Comparison of ENCODE assay signal across 12 cellular contexts in genomic region chr17:59002126-59002525, GRCh38.
A peak's percentile ranks its signal among the peaks of the same experiment; 100 is the strongest.
DNase-seq lines count a peak whose midpoint lies in the region; ATAC-seq, FAIRE-seq and TF ChIP-seq lines count a peak whose summit lies in the region.
"Had no signal": no experiment of that assay in that cellular context is flagged by ENCODE, and none has a peak within 500 bp of the region (broad histone marks: within the 10 kb centered on the region; RNA-seq: fewer than 3 reads in every experiment).

No MANE protein-coding gene starts in this region.

- DNase-seq in GM18507 (ENCODE audit: extremely low spot score, insufficient read length, low read depth) (no peak), GM19238 (ENCODE audit: insufficient read length, low spot score) (no peak)
- DNase-seq in activated naive CD8-positive, alpha-beta T cell treated with anti-CD3 and anti-CD28 coated beads, Interleukin-2, amount 50 U/mL, for 24 hours, result no peak
- DNase-seq in activated naive CD4-positive, alpha-beta T cell treated with anti-CD3 and anti-CD28 coated beads, Interleukin-2, amount 50 U/mL, for 72 hours (ENCODE audit: low spot score in 2 of 2), result no peak
- DNase-seq: hippocampal formation, NCI-H1048, NCI-H345 had no signal

- no peak overlapping the region for H3K4me3 Mint-ChIP-seq in activated naive CD8-positive, alpha-beta T cell treated with anti-CD3 and anti-CD28 coated beads, Interleukin-2, amount 50 U/mL, for 24 hours

- peaks cover 29% of the 10 kb centered on the region for H3K4me1 Mint-ChIP-seq in activated naive CD8-positive, alpha-beta T cell treated with anti-CD3 and anti-CD28 coated beads, Interleukin-2, amount 50 U/mL, for 24 hours

- FAIRE-seq in GM18507 (lab: Jason Lieb, UNC), result peak; percentile 65

- TF ChIP-seq CTCF in neutrophil (IDR thresholded peaks at IDR 0.05), result no peak

- peak overlapping the region; percentile 29 to 66 (median 52); a peak in 16 of 22 replicates for H3K9ac ChIP-seq in BLaER1 treated with 17β-estradiol and CSF1 and Interleukin-3, amounts not matched to agents 10 nM and 100 nM

- H3K4me3 ChIP-seq in BLaER1 treated with 17β-estradiol and CSF1 and Interleukin-3, amounts not matched to agents 10 nM and 100 nM, result 0 out of 20 replicates have a peak overlapping the region, but pooled peaks of 2 of the 10 experiments have one; percentile 25 to 35
- no peak overlapping the region for H3K4me3 ChIP-seq in neutrophil (ENCODE audit: low read depth in 1 of 2, low read length in 1 of 2)
- H3K4me3 ChIP-seq: cardiac muscle cell, lung had no signal

- H3K27ac ChIP-seq in BLaER1 treated with 17β-estradiol and CSF1 and Interleukin-3, amounts not matched to agents 10 nM and 100 nM, result peak overlapping the region; percentile 59 to 76 (median 69); a peak in 21 of 22 replicates
- peak overlapping the region; percentile 91 for H3K27ac ChIP-seq in neutrophil
- H3K27ac ChIP-seq: cardiac muscle cell had no signal

- peak overlapping the region; percentile 63 to 89 (median 75) for H3K4me2 ChIP-seq in BLaER1 treated with 17β-estradiol and CSF1 and Interleukin-3, amounts not matched to agents 10 nM and 100 nM

- H4K20me1 ChIP-seq in BLaER1 treated with 17β-estradiol and CSF1 and Interleukin-3, amounts not matched to agents 10 nM and 100 nM, result no peaks in the 10 kb centered on the region

- peaks cover 5 to 21% (median 13%) of the 10 kb centered on the region in 11 experiments; a peak in 13 of 22 replicates for H3K36me3 ChIP-seq in BLaER1 treated with 17β-estradiol and CSF1 and Interleukin-3, amounts not matched to agents 10 nM and 100 nM
- no peaks in the 10 kb centered on the region for H3K36me3 ChIP-seq in neutrophil

- ATAC-seq in activated naive CD8-positive, alpha-beta T cell treated with anti-CD3 and anti-CD28 coated beads, Interleukin-2, amount 50 U/mL, for 24 hours, result no peak
- no peak for ATAC-seq in HG02938 (IDR thresholded peaks at IDR 0.05; ENCODE audit: unreplicated experiment)
- ATAC-seq in activated naive CD4-positive, alpha-beta T cell treated with anti-CD3 and anti-CD28 coated beads, Interleukin-2, amount 50 U/mL, for 72 hours, result no peak

- H3K4me1 ChIP-seq in BLaER1 treated with 17β-estradiol and CSF1 and Interleukin-3, amounts not matched to agents 10 nM and 100 nM, result peaks cover 60 to 74% (median 68%) of the 10 kb centered on the region in 10 experiments
- peaks cover 52 to 56% of the 10 kb centered on the region in 2 experiments for H3K4me1 ChIP-seq in neutrophil (ENCODE audit: control insufficient read depth in 1 of 2, insufficient read depth in 1 of 2, low read depth in 1 of 2, low read length in 1 of 2)

- no peaks in the 10 kb centered on the region for H3K27me3 ChIP-seq in BLaER1 treated with 17β-estradiol and CSF1 and Interleukin-3, amounts not matched to agents 10 nM and 100 nM
- H3K27me3 ChIP-seq in neutrophil, result no peaks in the 10 kb centered on the region
- H3K27me3 ChIP-seq: cardiac muscle cell had no signal

- H3K9me3 ChIP-seq in BLaER1 treated with 17β-estradiol and CSF1 and Interleukin-3, amounts not matched to agents 10 nM and 100 nM (replicated peaks in 1 of 11), result no peaks in the 10 kb centered on the region
- no peaks in the 10 kb centered on the region for H3K9me3 ChIP-seq in neutrophil

- H3K27me3 Mint-ChIP-seq in activated naive CD8-positive, alpha-beta T cell treated with anti-CD3 and anti-CD28 coated beads, Interleukin-2, amount 50 U/mL, for 24 hours, result no peaks in the 10 kb centered on the region

- no peaks in the 10 kb centered on the region for H3K9me3 Mint-ChIP-seq in activated naive CD8-positive, alpha-beta T cell treated with anti-CD3 and anti-CD28 coated beads, Interleukin-2, amount 50 U/mL, for 24 hours
- H3K9me3 Mint-ChIP-seq in activated naive CD4-positive, alpha-beta T cell treated with anti-CD3 and anti-CD28 coated beads, Interleukin-2, amount 50 U/mL, for 72 hours, result no peaks in the 10 kb centered on the region

- peak overlapping the region; percentile 42 for H3K27ac Mint-ChIP-seq in activated naive CD8-positive, alpha-beta T cell treated with anti-CD3 and anti-CD28 coated beads, Interleukin-2, amount 50 U/mL, for 24 hours
- peak overlapping the region in 1 of 2 donors; percentile 72 for H3K27ac Mint-ChIP-seq in activated naive CD4-positive, alpha-beta T cell treated with anti-CD3 and anti-CD28 coated beads, Interleukin-2, amount 50 U/mL, for 72 hours

- peaks cover 28% of the 10 kb centered on the region for H3K36me3 Mint-ChIP-seq in activated naive CD8-positive, alpha-beta T cell treated with anti-CD3 and anti-CD28 coated beads, Interleukin-2, amount 50 U/mL, for 24 hours (ENCODE audit: low read depth)
- peaks cover 6 to 25% of the 10 kb centered on the region in 2 donors for H3K36me3 Mint-ChIP-seq in activated naive CD4-positive, alpha-beta T cell treated with anti-CD3 and anti-CD28 coated beads, Interleukin-2, amount 50 U/mL, for 72 hours
